1 cellular context compared by ENCODE assay signal in the genomic region with DNA sequence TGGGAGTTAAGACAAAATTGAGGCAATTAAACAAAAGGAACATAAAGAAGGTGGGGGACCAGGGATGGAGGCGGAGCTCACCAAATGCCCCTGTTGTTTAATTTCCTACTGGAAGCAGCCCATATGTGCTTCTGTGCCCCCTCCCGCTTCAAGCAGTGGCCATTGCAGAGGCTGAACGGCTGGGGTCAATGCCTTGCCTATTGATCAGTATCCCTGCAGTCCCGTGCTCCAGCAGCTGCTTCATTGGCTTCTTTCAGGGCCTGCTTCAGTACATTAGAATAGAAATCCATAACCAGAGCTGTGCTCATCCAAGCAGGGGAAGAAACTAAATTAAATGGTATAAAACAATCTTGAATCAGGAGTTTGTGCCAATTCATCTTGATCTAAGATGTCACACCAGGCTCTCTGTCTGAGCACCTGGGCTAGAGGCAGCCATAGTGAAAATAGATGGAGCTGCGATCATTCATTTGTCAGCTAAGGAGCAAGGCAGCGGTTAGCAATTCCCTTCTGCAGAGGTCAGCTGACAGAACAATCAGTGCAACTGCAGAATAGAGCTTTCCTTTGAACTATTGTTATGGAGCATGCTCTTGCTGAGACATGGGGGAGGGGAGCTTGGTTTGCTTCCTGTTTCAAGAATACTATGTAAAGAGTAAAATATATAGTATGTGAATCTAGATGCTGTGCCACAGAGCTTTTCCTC.
TF ChIP-seq lines count a peak whose summit lies in the region.

No MANE protein-coding gene starts in this region.

TF ChIP-seq in SK-N-SH, 30 proteins besides CTCF, POLR2A, EP300 and RAD21 (continued from another document):
- TF ChIP-seq, protein P1, sequence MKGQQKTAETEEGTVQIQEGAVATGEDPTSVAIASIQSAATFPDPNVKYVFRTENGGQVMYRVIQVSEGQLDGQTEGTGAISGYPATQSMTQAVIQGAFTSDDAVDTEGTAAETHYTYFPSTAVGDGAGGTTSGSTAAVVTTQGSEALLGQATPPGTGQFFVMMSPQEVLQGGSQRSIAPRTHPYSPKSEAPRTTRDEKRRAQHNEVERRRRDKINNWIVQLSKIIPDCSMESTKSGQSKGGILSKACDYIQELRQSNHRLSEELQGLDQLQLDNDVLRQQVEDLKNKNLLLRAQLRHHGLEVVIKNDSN (IDR thresholded peaks at IDR 0.05; ENCODE audit: borderline replicate concordance, low read depth), result no peak
- TF ChIP-seq RCOR1 (IDR thresholded peaks at IDR 0.05; ENCODE audit: low read length) (no peak), EZH2phosphoT487 (IDR thresholded peaks at IDR 0.05; ENCODE audit: borderline replicate concordance, low read depth) (no peak), YY1 (IDR thresholded peaks at IDR 0.05; ENCODE audit: low read depth) (no peak), JUND (IDR thresholded peaks at IDR 0.05) (no peak), MXI1 (IDR thresholded peaks at IDR 0.05; ENCODE audit: low read depth, low read length) (no peak), SIN3A (IDR thresholded peaks at IDR 0.05; ENCODE audit: borderline replicate concordance, low read depth, low read length) (no peak), FOSL2 (IDR thresholded peaks at IDR 0.05; ENCODE audit: borderline replicate concordance, low read depth) (no peak), POLR2AphosphoS5 (IDR thresholded peaks at IDR 0.05; ENCODE audit: low read depth, low read length) (no peak), GATA2 (CRISPR knock-in tag; IDR thresholded peaks at IDR 0.05) (no peak)
- TF ChIP-seq, protein P2, sequence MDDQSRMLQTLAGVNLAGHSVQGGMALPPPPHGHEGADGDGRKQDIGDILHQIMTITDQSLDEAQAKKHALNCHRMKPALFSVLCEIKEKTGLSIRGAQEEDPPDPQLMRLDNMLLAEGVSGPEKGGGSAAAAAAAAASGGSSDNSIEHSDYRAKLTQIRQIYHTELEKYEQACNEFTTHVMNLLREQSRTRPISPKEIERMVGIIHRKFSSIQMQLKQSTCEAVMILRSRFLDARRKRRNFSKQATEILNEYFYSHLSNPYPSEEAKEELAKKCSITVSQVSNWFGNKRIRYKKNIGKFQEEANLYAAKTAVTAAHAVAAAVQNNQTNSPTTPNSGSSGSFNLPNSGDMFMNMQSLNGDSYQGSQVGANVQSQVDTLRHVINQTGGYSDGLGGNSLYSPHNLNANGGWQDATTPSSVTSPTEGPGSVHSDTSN (IDR thresholded peaks at IDR 0.05), result no peak
- TF ChIP-seq, protein P3, sequence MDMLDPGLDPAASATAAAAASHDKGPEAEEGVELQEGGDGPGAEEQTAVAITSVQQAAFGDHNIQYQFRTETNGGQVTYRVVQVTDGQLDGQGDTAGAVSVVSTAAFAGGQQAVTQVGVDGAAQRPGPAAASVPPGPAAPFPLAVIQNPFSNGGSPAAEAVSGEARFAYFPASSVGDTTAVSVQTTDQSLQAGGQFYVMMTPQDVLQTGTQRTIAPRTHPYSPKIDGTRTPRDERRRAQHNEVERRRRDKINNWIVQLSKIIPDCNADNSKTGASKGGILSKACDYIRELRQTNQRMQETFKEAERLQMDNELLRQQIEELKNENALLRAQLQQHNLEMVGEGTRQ (IDR thresholded peaks at IDR 0.05; ENCODE audit: borderline replicate concordance, low read depth, low read length), result no peak
